8 cellular contexts compared by ENCODE assay signal in genomic region chr4:112321768-112322684, GRCh38. TPM values are rescaled to one million over a fixed set of nuclear protein-coding genes. Genes with fewer than 3 reads are reported as not detected.
DNase-seq lines count a peak whose midpoint lies in the region; ATAC-seq and TF ChIP-seq lines count a peak whose summit lies in the region.

No MANE protein-coding gene starts in this region.

- peak; percentile 75 to 77 for TF ChIP-seq CTCF in Caco-2 (IDR thresholded peaks at IDR 0.05; ENCODE audit: insufficient read depth in 1 of 2, low read depth in 1 of 2, low read length in 1 of 2, severe bottlenecking in 1 of 2, unreplicated experiment in 1 of 2)
- peak; percentile 83 for TF ChIP-seq CTCF in foreskin keratinocyte (conservative IDR thresholded peaks at IDR 0.05)
- TF ChIP-seq CTCF in parathyroid adenoma (IDR thresholded peaks at IDR 0.05) = peak; percentile 80
- TF ChIP-seq CTCF in tibial nerve (IDR thresholded peaks at IDR 0.05) = peak; percentile 61 to 82 (median 72)

- TF ChIP-seq POLR2A in tibial nerve (IDR thresholded peaks at IDR 0.05) = no peak

- H3K36me3 Mint-ChIP-seq in Caco-2 (ENCODE audit: insufficient read depth, unreplicated experiment) = no peaks in the 10 kb centered on the region

- intact Hi-C loops in Caco-2 (cut with micrococcal nuclease; ENCODE audit: unreplicated experiment) = loop anchor here (1.0 kb wide), 2 partner anchors 201 to 222 kb away; no protein-coding TSS in a partner anchor

- H3K4me3 Mint-ChIP-seq in Caco-2 (ENCODE audit: unreplicated experiment) = no peak overlapping the region

- no TSS peak for BruUV-seq in Caco-2 (replicated peaks; lab: Mats Ljungman, UMichigan)

- H3K27ac Mint-ChIP-seq in Caco-2 (ENCODE audit: unreplicated experiment) = no peak overlapping the region

- no peak for TF ChIP-seq EP300 in tibial nerve (IDR thresholded peaks at IDR 0.05)

- H3K79me2 ChIP-seq in parathyroid adenoma = no peaks in the 10 kb centered on the region

- no peaks in the 10 kb centered on the region for H3K9me3 Mint-ChIP-seq in Caco-2 (ENCODE audit: unreplicated experiment)

- H3K27me3 ChIP-seq in Caco-2 (replicated peaks; ENCODE audit: control insufficient read depth, insufficient read depth, low read length) = no peaks in the 10 kb centered on the region
- H3K27me3 ChIP-seq in foreskin keratinocyte = no peaks in the 10 kb centered on the region
- H3K27me3 ChIP-seq in parathyroid adenoma (ENCODE audit: control insufficient read depth, insufficient read depth, low read length) = no peaks in the 10 kb centered on the region
- no peaks in the 10 kb centered on the region for H3K27me3 ChIP-seq in tibial nerve

- ATAC-seq in HG03439 (IDR thresholded peaks at IDR 0.05; ENCODE audit: unreplicated experiment) (peak; percentile 40), foreskin keratinocyte (peak; percentile 66), GM19463 (IDR thresholded peaks at IDR 0.05; ENCODE audit: unreplicated experiment) (no peak)

- WGBS in tibial nerve, 2 donors = 26% methylated on average over 4 of the region's 4 CpGs

- H3K36me3 ChIP-seq in Caco-2 (ENCODE audit: control insufficient read depth, insufficient read depth, low read length) = no peaks in the 10 kb centered on the region
- H3K36me3 ChIP-seq in parathyroid adenoma (ENCODE audit: control insufficient read depth, insufficient read depth, low read length) = no peaks in the 10 kb centered on the region
- peaks cover 0 to 31% (median 0%) of the 10 kb centered on the region in 3 donors for H3K36me3 ChIP-seq in tibial nerve

- no peaks in the 10 kb centered on the region for H3K4me1 Mint-ChIP-seq in Caco-2 (ENCODE audit: low read depth, unreplicated experiment)

- H3K27ac ChIP-seq in foreskin keratinocyte (no peak overlapping the region), parathyroid adenoma (no peak overlapping the region), tibial nerve (no peak overlapping the region)

- CTCF ChIA-PET in Caco-2 (lab: Charles Lee) = no interaction called here

- H3K27me3 Mint-ChIP-seq in Caco-2 (ENCODE audit: insufficient read depth, unreplicated experiment) = no peaks in the 10 kb centered on the region

- H3K9ac ChIP-seq in parathyroid adenoma = no peak overlapping the region

- H3K4me3 ChIP-seq in Caco-2 (ENCODE audit: low read depth, low read length) = no peak overlapping the region
- no peak overlapping the region for H3K4me3 ChIP-seq in parathyroid adenoma (ENCODE audit: low read depth, low read length)
- no peak overlapping the region for H3K4me3 ChIP-seq in tibial nerve

- H3K4me2 ChIP-seq in parathyroid adenoma (ENCODE audit: low read length) = no peak overlapping the region

- DNase-seq in Caco-2 (peak; percentile 45 to 57), RPMI7951 (ENCODE audit: low read depth) (peak; percentile 53), foreskin keratinocyte (peak in 1 of 2 donors; percentile 24), tibial nerve (ENCODE audit: low spot score in 2 of 2) (peak; percentile 54 to 86)
- peak; percentile 60 to 62 for DNase-seq in activated T-helper 1 cell treated with anti-CD3 and anti-CD28 coated beads, Interleukin-2, amount 50 U/mL, for 16 hours (ENCODE audit: low read depth in 1 of 2, low spot score in 1 of 2)

- no peaks in the 10 kb centered on the region for H3K4me1 ChIP-seq in Caco-2
- H3K4me1 ChIP-seq in foreskin keratinocyte = peaks cover 4% of the 10 kb centered on the region
- no peaks in the 10 kb centered on the region for H3K4me1 ChIP-seq in parathyroid adenoma
- H3K4me1 ChIP-seq in tibial nerve = peaks cover 0 to 9% (median 0%) of the 10 kb centered on the region in 4 donors

- POLR2A ChIA-PET in Caco-2 (lab: Charles Lee) = no interaction called here

- H2AFZ ChIP-seq in parathyroid adenoma = peak overlapping the region; percentile 18

- H3K9me3 ChIP-seq in Caco-2 (no peaks in the 10 kb centered on the region), parathyroid adenoma (ENCODE audit: control insufficient read depth, low read length) (no peaks in the 10 kb centered on the region), tibial nerve (no peaks in the 10 kb centered on the region)

RNA-seq across cellular contexts. Expression of gene ALPK1, which starts 24.9 kb away (rescaled TPM):
- total RNA-seq in Caco-2 (2022) (4.9 and 6.9 TPM in 2 replicates), foreskin keratinocyte (5.6 and 7.0 TPM in 2 replicates), tibial nerve (10 to 100 TPM; 16.5 to 38.1 (median 31.5) TPM)
- 6.9 and 8.5 TPM in 2 replicates for total RNA-seq in RPMI7951 (2014; rRNA removed; shearing (Covaris generic))
- 2.4 and 2.7 TPM in 2 replicates for polyA plus RNA-seq in foreskin keratinocyte

RNA-seq across cellular contexts. Expression of gene TIFA, which starts 36.3 kb away (rescaled TPM):
- total RNA-seq in Caco-2 (2022) (4.6 and 5.1 TPM in 2 replicates), foreskin keratinocyte (10.3 and 11.2 TPM in 2 replicates), tibial nerve (10 to 100 TPM in 1 of 4 donors, 1 to 10 TPM in 3; 2.2 to 12.6 (median 3.7) TPM)
- 8.7 and 20.9 TPM in 2 replicates for total RNA-seq in RPMI7951 (2014; rRNA removed; shearing (Covaris generic))
- 6.1 and 7.8 TPM in 2 replicates for polyA plus RNA-seq in foreskin keratinocyte
